16 cellular contexts compared by ENCODE assay signal in genomic region chr2:240925191-240925575, GRCh38. TPM values are rescaled to one million over a fixed set of nuclear protein-coding genes. Genes with fewer than 3 reads are reported as not detected.
DNase-seq lines count a peak whose midpoint lies in the region; ATAC-seq and TF ChIP-seq lines count a peak whose summit lies in the region.
"Had no signal": no experiment of that assay in that cellular context is flagged by ENCODE, and none has a peak within 500 bp of the region (broad histone marks: within the 10 kb centered on the region; RNA-seq: fewer than 3 reads in every experiment).

No MANE protein-coding gene starts in this region.

- no peak overlapping the region for H3K27ac ChIP-seq in WERI-Rb-1
- no peak overlapping the region for H3K27ac ChIP-seq in RWPE1
- H3K27ac ChIP-seq: lower lobe of right lung, prostate gland had no signal

- POLR2A ChIA-PET in RWPE1 (lab: Yijun Ruan, JAX; ENCODE audit: low non-redundant PET), result no interaction called here

- H3K4me3 ChIP-seq in GM12865 (ENCODE audit: low read depth, low read length) (no peak overlapping the region), WERI-Rb-1 (ENCODE audit: low read depth, low read length) (no peak overlapping the region)
- H3K4me3 ChIP-seq: lower lobe of right lung, prostate gland had no signal

- intact Hi-C loops in Right ventricle myocardium superior (cut with DNase I), result no loop called here

- in situ Hi-C loops in KBM-7 (cut with MboI; ENCODE audit: low pct_unique_long_range_greater_than_20kb, low sequenced_read_pairs), result no loop called here

- H3K36me3 ChIP-seq in WERI-Rb-1, result no peaks in the 10 kb centered on the region
- H3K36me3 ChIP-seq: lower lobe of right lung, prostate gland had no signal

- ATAC-seq in Right ventricle myocardium superior (ENCODE audit: poor library complexity), result no peak
- ATAC-seq in GM21737 (IDR thresholded peaks at IDR 0.05; ENCODE audit: unreplicated experiment), result no peak
- ATAC-seq: CD8-positive, alpha-beta T cell had no signal

- DNase-seq in GM12865 (ENCODE audit: low read depth) (peak; percentile 18), WERI-Rb-1 (peak; percentile 5), Right ventricle myocardium superior (peak; percentile 29), retina (peak; percentile 2), DMS153 treated with DMSO at 0.1 percent for 48 hours (lab: John Stamatoyannopoulos, UW; ENCODE audit: unreplicated experiment) (no peak), KBM-7 (no peak), RWPE1 (ENCODE audit: low spot score) (no peak)
- DNase-seq: NCI-H446 had no signal

- CTCF ChIA-PET in RWPE1 (lab: Yijun Ruan, JAX), result interaction anchor here (1.2 kb wide), 1 partner anchor 11 kb away, joined by 5 read pairs; no protein-coding TSS in a partner anchor

- TF ChIP-seq CTCF in GM12865 (IDR thresholded peaks at IDR 0.05; ENCODE audit: insufficient read depth, low read depth, low read length, missing control alignments), result no peak
- no peak for TF ChIP-seq CTCF in WERI-Rb-1 (IDR thresholded peaks at IDR 0.05; ENCODE audit: low read depth, low read length)
- TF ChIP-seq CTCF in RWPE1 (conservative IDR thresholded peaks at IDR 0.05; ENCODE audit: low read depth), result no peak

- H3K27me3 ChIP-seq in WERI-Rb-1 (ENCODE audit: insufficient read depth, low read depth, severe bottlenecking), result no peaks in the 10 kb centered on the region

- no peaks in the 10 kb centered on the region for H3K9me3 ChIP-seq in WERI-Rb-1 (ENCODE audit: severe bottlenecking)
- H3K9me3 ChIP-seq: lower lobe of right lung, prostate gland had no signal

RNA-seq across cellular contexts. Expression of gene CROCC2, which starts 19.0 kb away (rescaled TPM):
- not detected for total RNA-seq in Right ventricle myocardium superior
- total RNA-seq: CD8-positive, alpha-beta T cell; glomerular endothelial cell; MCF 10A; subcutaneous adipose tissue had no signal

RNA-seq across cellular contexts. Expression of gene MAB21L4, which starts 29.2 kb away (rescaled TPM):
- total RNA-seq in Right ventricle myocardium superior, result not detected
- total RNA-seq: CD8-positive, alpha-beta T cell; glomerular endothelial cell; MCF 10A; RPMI7951; subcutaneous adipose tissue had no signal

RNA-seq across cellular contexts. Expression of gene AGXT, which starts 56.6 kb away (rescaled TPM):
- total RNA-seq in Right ventricle myocardium superior, result not detected
- total RNA-seq: CD8-positive, alpha-beta T cell; glomerular endothelial cell; lower lobe of right lung; MCF 10A; prostate gland had no signal

Comparison
In these comparisons a context has a peak if more than half of its experiments do, and no peak if none do; other contexts are left out.
1. DNase-seq: peak in GM12865 (single experiment), WERI-Rb-1 (single experiment), Right ventricle myocardium superior (single experiment) and retina (single experiment); none in DMS153 treated with DMSO at 0.1 percent for 48 hours (single experiment), KBM-7 (single experiment) and RWPE1 (single experiment).